ENCODE assay signal across 8 cellular contexts in the genomic region with DNA sequence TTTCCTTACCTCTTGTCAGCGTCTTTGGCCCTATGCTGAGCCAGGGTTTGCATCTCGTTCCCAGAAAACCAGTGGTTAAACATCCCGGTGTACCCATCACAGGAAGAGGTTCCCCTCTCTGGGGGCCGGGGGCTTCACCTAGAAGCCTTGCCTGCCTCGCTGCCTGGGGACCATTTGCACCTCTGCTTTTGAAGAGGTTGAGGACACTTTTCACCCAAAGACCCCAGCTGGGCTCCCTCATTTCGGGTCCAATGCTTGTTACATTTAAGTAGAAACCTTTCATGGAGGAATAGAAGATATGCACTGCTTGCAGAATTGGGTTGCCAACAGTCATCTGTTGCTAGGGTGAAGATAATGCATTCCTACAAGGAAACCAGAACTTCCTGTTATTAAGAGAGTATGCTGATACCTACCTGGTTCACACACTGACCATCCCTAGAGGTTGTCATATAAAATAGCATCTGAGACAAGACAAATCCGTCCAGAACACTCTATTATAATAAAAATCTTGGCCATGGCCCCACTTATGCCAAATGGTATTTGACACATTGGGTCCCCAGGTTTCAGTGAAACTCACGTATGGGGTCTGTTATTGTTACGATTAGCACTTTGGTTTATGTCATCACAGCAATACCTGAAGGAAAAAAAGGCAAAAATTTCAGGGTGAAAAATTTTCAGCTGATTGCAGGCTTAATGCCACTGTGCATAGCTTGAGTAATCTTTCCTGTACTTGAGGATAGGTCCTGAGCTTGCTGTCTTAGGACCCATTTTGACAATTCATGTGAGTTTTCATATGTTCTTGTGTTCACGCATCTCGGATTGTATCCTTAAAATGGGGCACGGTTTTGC. TPM values are rescaled to one million over a fixed set of nuclear protein-coding genes. Genes with fewer than 3 reads are reported as not detected.
DNase-seq lines count a peak whose midpoint lies in the region; ATAC-seq and TF ChIP-seq lines count a peak whose summit lies in the region.

No MANE protein-coding gene starts in this region.

- H3K36me3 Mint-ChIP-seq in endodermal cell (ENCODE audit: low read depth) (no peaks in the 10 kb centered on the region), osteocyte (ENCODE audit: unreplicated experiment) (no peaks in the 10 kb centered on the region)

- H3K9me3 ChIP-seq in PC-9 (ENCODE audit: insufficient read depth, low read depth) = no peaks in the 10 kb centered on the region
- no peaks in the 10 kb centered on the region for H3K9me3 ChIP-seq in endodermal cell (ENCODE audit: control insufficient read depth, low read length)

- no peaks in the 10 kb centered on the region for H3K36me3 ChIP-seq in PC-9 (ENCODE audit: low read depth)
- no peaks in the 10 kb centered on the region for H3K36me3 ChIP-seq in endodermal cell (ENCODE audit: control insufficient read depth, insufficient read depth, low read length)

- H3K9ac ChIP-seq in endodermal cell (ENCODE audit: extremely low read depth, low read length, poor library complexity, severe bottlenecking) = no peak overlapping the region

- peaks cover 14% of the 10 kb centered on the region for H3K4me1 ChIP-seq in PC-9 (replicated peaks; ENCODE audit: insufficient read depth)
- no peaks in the 10 kb centered on the region for H3K4me1 ChIP-seq in endodermal cell (ENCODE audit: control insufficient read depth, insufficient read depth, low read length)

- H3K9me3 Mint-ChIP-seq in endodermal cell (no peaks in the 10 kb centered on the region), osteocyte (ENCODE audit: unreplicated experiment) (no peaks in the 10 kb centered on the region)

- no peak overlapping the region for H2AFZ ChIP-seq in PC-9

- intact Hi-C loops in PC-9 (cut with micrococcal nuclease; ENCODE audit: unreplicated experiment) = no loop called here

- CTCF ChIA-PET in PC-9 (lab: Charles Lee) = interaction anchor here (0.5 to 1.0 kb wide), 3 partner anchors 336 to 1482 kb away, joined by 3 read pairs; no protein-coding TSS in a partner anchor

- H3K4me2 ChIP-seq in PC-9 = peak overlapping the region; percentile 92; the same call in 1 of the 2 replicates

- POLR2A ChIA-PET in PC-9 (lab: Charles Lee; ENCODE audit: unreplicated experiment) = no interaction called here

- H3F3A ChIP-seq in PC-9 (ENCODE audit: insufficient read depth, low read depth) = peaks cover 13% of the 10 kb centered on the region

- BruUV-seq in PC-9 (replicated peaks; lab: Mats Ljungman, UMichigan) = no TSS peak

- 83 to 95% methylated on average over 4 to 12 of the region's 12 CpGs for WGBS in endodermal cell (ENCODE audit: insufficient coverage in 1 of 2, insufficient read length in 1 of 2), 2 experiments

- H4K20me1 ChIP-seq in PC-9 (ENCODE audit: insufficient read depth) = no peaks in the 10 kb centered on the region

- no peak for ATAC-seq in HG03460 (IDR thresholded peaks at IDR 0.05; ENCODE audit: unreplicated experiment)

- no peaks in the 10 kb centered on the region for H3K79me2 ChIP-seq in PC-9 (ENCODE audit: low read depth)

- H3K27ac Mint-ChIP-seq in endodermal cell = no peak overlapping the region
- no peak overlapping the region for H3K27ac Mint-ChIP-seq in osteocyte (ENCODE audit: unreplicated experiment)

- TF ChIP-seq CTCF in PC-9 (conservative IDR thresholded peaks at IDR 0.05) = no peak; the same call in 1 of the 2 replicates
- no peak for TF ChIP-seq CTCF in endodermal cell (conservative IDR thresholded peaks at IDR 0.05)
- TF ChIP-seq CTCF in osteocyte (IDR thresholded peaks at IDR 0.05) = no peak

- DNase-seq in EL = peak; percentile 18
- DNase-seq in PC-9 = peak; percentile 24 to 69
- no peak for DNase-seq in endodermal cell
- DNase-seq in osteocyte (ENCODE audit: extremely low spot score, unreplicated experiment) = no peak
- DNase-seq in NCI-H2081 treated with DMSO at 0.1 percent for 48 hours (lab: John Stamatoyannopoulos, UW) = no peak
- no peak for DNase-seq in COLO668 (lab: John Stamatoyannopoulos, UW; ENCODE audit: unreplicated experiment)
- DNase-seq in NCI-H2081 (lab: John Stamatoyannopoulos, UW) = no peak

- H3K27me3 Mint-ChIP-seq in endodermal cell (ENCODE audit: insufficient read depth) (peaks cover 43% of the 10 kb centered on the region), osteocyte (ENCODE audit: unreplicated experiment) (no peaks in the 10 kb centered on the region)

- H3K4me1 Mint-ChIP-seq in endodermal cell (no peaks in the 10 kb centered on the region), osteocyte (ENCODE audit: unreplicated experiment) (peaks cover 15% of the 10 kb centered on the region)

- H3K27me3 ChIP-seq in PC-9 (ENCODE audit: insufficient read depth, low read depth) (0 out of 2 replicates have a peak, but pooled peaks cover 4% of the 10 kb centered on the region), endodermal cell (ENCODE audit: control insufficient read depth, insufficient read depth, low read length, poor library complexity, severe bottlenecking) (peaks cover 55% of the 10 kb centered on the region)

- H3K4me3 ChIP-seq in PC-9 = peak overlapping the region; percentile 61; the same call in 1 of the 2 replicates
- H3K4me3 ChIP-seq in endodermal cell (ENCODE audit: low read length) = peak overlapping the region; percentile 77

- H3K27ac ChIP-seq in PC-9 = no peak overlapping the region
- no peak overlapping the region for H3K27ac ChIP-seq in endodermal cell (ENCODE audit: low read depth, low read length)

- H3K4me3 Mint-ChIP-seq in endodermal cell (peak overlapping the region; percentile 52), osteocyte (ENCODE audit: unreplicated experiment) (peak overlapping the region; percentile 72)

- no peaks in the 10 kb centered on the region for H3K9me2 ChIP-seq in PC-9 (ENCODE audit: insufficient read depth)

RNA-seq across cellular contexts. Expression of a gene that starts 0.9 kb away (rescaled TPM):
- 1.3 and 1.8 TPM in 2 replicates for total RNA-seq in PC-9 (2021)
- total RNA-seq in endodermal cell = under 1 TPM in 1 of 2 donors, not detected in 1; 0.31 TPM
- polyA plus RNA-seq in endodermal cell (2013, experiment 1 of 2) = 0.21 TPM
- polyA plus RNA-seq in endodermal cell (2013, experiment 2 of 2) = 0.21 TPM
- 0.44 and 1.0 TPM in 2 replicates for total RNA-seq in osteocyte

Comparison
In these comparisons a context has a peak if more than half of its experiments do, and no peak if none do; other contexts are left out.
1. DNase-seq: peak in EL (single experiment) and PC-9 (2 of 2); none in endodermal cell (single experiment), osteocyte (single experiment), NCI-H2081 treated with DMSO at 0.1 percent for 48 hours (single experiment), COLO668 (single experiment) and NCI-H2081 (0 of 2).